Comparison of ENCODE assay signal across 1 cellular context in genomic region chr1:9901148-9902059, GRCh38.
TF ChIP-seq lines count a peak whose summit lies in the region.

No MANE protein-coding gene starts in this region.

TF ChIP-seq in GM23338, 12 proteins besides CTCF, POLR2A, EP300 and RAD21 (continued from another document):
- TF ChIP-seq ZNF462 (CRISPR knock-in tag; IDR thresholded peaks at IDR 0.05), result no peak
- no peak for TF ChIP-seq EZH2 (IDR thresholded peaks at IDR 0.05; ENCODE audit: low read depth, unreplicated experiment)
- TF ChIP-seq POLR2AphosphoS5 (IDR thresholded peaks at IDR 0.05; ENCODE audit: low read depth), result no peak
- no peak for TF ChIP-seq JUNB (IDR thresholded peaks at IDR 0.05; ENCODE audit: unreplicated experiment)
- TF ChIP-seq ETS1 (IDR thresholded peaks at IDR 0.05), result no peak
- TF ChIP-seq NANOG (IDR thresholded peaks at IDR 0.05; ENCODE audit: borderline replicate concordance), result no peak
